8 cellular contexts compared by ENCODE assay signal in the genomic region with DNA sequence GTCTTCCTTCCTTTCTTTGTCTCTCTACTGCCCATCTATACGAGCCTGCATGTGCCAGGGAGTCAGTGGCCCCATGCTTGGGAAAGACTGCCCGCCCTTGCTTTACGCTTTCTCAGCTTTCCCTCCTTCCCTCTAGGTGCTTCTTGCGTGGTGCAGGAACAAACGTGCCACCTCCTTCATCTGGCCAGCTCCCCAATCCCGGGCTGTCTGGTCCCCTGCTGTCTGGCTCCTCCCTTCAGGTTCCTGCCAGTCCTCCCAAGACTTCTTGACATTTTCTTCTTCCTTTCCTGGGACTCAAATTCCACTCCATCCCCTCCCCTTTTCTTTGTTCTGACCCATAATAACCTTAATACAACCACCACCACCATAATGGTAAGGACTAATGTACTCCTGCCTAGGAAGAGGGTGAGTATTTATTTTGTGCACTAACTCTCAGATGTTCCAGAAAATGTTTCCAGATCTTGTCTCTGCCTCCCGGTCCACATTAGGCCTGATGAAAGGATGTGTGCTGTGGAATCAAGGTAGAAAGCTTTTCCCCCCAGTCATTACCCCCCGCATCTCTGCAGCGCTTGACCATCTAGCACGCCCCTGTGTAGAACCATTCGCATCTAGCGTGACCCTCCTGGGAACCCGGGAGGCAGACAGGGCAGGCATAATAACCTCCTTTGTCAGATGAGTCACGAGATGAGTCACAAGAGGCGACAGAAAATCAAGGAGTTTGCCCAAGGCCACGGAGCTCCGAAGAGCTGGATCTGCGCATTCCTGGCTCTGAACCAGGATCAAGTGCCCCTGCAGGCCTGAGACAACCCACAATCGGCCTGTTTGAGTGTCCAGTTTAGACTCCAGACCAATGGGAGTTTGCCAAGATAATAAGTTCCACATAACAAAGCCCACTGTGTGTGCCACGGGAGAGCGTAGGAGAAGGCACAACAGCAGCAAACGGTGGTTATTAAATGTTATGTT.
DNase-seq lines count a peak whose midpoint lies in the region; ATAC-seq and TF ChIP-seq lines count a peak whose summit lies in the region.

No MANE protein-coding gene starts in this region.

- CTCF ChIA-PET in GM10248 (lab: Yijun Ruan, JAX): interaction anchor here (2.0 to 4.5 kb wide), 4 partner anchors 12 to 720 kb away, joined by 8 to 16 read pairs (median 8); no protein-coding TSS in a partner anchor

- DNase-seq in ELF-1 (ENCODE audit: low read depth, low spot score) (peak; percentile 92), OCI-M1 (lab: John Stamatoyannopoulos, UW) (peak; percentile 9), posterior cingulate gyrus (peak in 9 of 10 donors; percentile 41 to 94 (median 71)), NK-92 (lab: John Stamatoyannopoulos, UW; ENCODE audit: unreplicated experiment) (no peak), GM10248 (ENCODE audit: extremely low spot score) (no peak)
- no peak for DNase-seq in activated naive CD4-positive, alpha-beta T cell (lab: John Stamatoyannopoulos, UW)
- DNase-seq in NK-92 treated with Interleukin-12 subunit alpha and Interleukin-12 subunit beta, amount 100 ng/mL, for 24 hours (lab: John Stamatoyannopoulos, UW): no peak

- POLR2A ChIA-PET in GM10248 (lab: Yijun Ruan, JAX): no interaction called here

- peak; percentile 70 for ATAC-seq in esophagus mucosa

- no peak for TF ChIP-seq CTCF in GM10248 (IDR thresholded peaks at IDR 0.05; ENCODE audit: control extremely low read depth, extremely low read depth, low read depth, missing control alignments)

- intact Hi-C loops in posterior cingulate gyrus (cut with DNase I): loop anchor here (2.0 kb wide), 1 partner anchor 93 kb away; no protein-coding TSS in a partner anchor

Comparison
In these comparisons a context has a peak if more than half of its experiments do, and no peak if none do; other contexts are left out.
1. DNase-seq: peak in ELF-1 (single experiment), OCI-M1 (single experiment) and posterior cingulate gyrus (9 of 10); none in activated naive CD4-positive, alpha-beta T cell (0 of 4), NK-92 (single experiment), GM10248 (single experiment) and NK-92 treated with Interleukin-12 subunit alpha and Interleukin-12 subunit beta, amount 100 ng/mL, for 24 hours (single experiment).